In the genomic region with DNA sequence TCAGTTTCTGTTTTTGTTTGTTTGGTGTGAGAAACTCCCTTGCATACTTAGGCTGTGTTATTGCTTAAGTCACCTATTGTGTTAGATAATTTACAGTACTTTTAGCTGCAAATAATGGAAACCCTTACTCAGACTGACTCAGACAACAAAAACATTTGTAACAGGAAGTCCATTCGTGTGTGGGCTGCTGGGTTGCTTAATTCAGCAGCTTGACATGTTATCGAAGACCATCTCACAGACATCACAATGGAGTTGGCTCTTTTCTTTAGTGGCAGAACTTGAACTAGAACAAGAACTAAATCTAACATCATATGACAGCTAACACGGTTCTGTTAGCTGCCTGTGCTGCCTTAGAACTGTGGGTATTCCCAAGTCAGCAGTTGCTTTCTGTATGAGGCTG, we compare ENCODE assay signal across 12 cellular contexts. TPM values are rescaled to one million over a fixed set of nuclear protein-coding genes. Genes with fewer than 3 reads are reported as not detected.
DNase-seq lines count a peak whose midpoint lies in the region; ATAC-seq and TF ChIP-seq lines count a peak whose summit lies in the region.
"Had no signal": no experiment of that assay in that cellular context is flagged by ENCODE, and none has a peak within 500 bp of the region (broad histone marks: within the 10 kb centered on the region; RNA-seq: fewer than 3 reads in every experiment).

No MANE protein-coding gene starts in this region.

- no peaks in the 10 kb centered on the region for H3K4me1 Mint-ChIP-seq in T-cell
- H3K4me1 Mint-ChIP-seq: stimulated activated memory B cell treated with anti-CD40 and anti-IgM and Interleukin-4, amounts not matched to agents 10 μg/mL and 1 μg/mL and 100 μg/mL, for 72 hours had no signal

- H3K4me3 ChIP-seq in choroid plexus epithelial cell (ENCODE audit: low read depth, low read length) = no peak overlapping the region
- H3K4me3 ChIP-seq in prostate gland = no peak overlapping the region
- H3K4me3 ChIP-seq: adrenal gland, HAP-1 had no signal

- ATAC-seq in HG02870 (IDR thresholded peaks at IDR 0.05; ENCODE audit: unreplicated experiment) = no peak
- ATAC-seq in T-cell (replicated peaks in 1 of 4) = no peak
- ATAC-seq: stimulated activated memory B cell treated with anti-CD40 and anti-IgM and Interleukin-4, amounts not matched to agents 10 μg/mL and 1 μg/mL and 100 μg/mL, for 72 hours had no signal

- H3K9me3 ChIP-seq in prostate gland = no peaks in the 10 kb centered on the region
- H3K9me3 ChIP-seq: adrenal gland, HAP-1 had no signal

- WGBS in prostate gland = 27% methylated on average over 3 of the region's 3 CpGs

- no peaks in the 10 kb centered on the region for H3K4me1 ChIP-seq in prostate gland (replicated peaks)
- H3K4me1 ChIP-seq: adrenal gland, HAP-1 had no signal

- H3K9me3 Mint-ChIP-seq in T-cell = peaks cover 0 to 4% (median 0%) of the 10 kb centered on the region in 3 donors
- H3K9me3 Mint-ChIP-seq: stimulated activated memory B cell treated with anti-CD40 and anti-IgM and Interleukin-4, amounts not matched to agents 10 μg/mL and 1 μg/mL and 100 μg/mL, for 72 hours had no signal

- no peak overlapping the region for H3K27ac Mint-ChIP-seq in T-cell
- H3K27ac Mint-ChIP-seq: stimulated activated memory B cell treated with anti-CD40 and anti-IgM and Interleukin-4, amounts not matched to agents 10 μg/mL and 1 μg/mL and 100 μg/mL, for 72 hours had no signal

- H3K27me3 Mint-ChIP-seq in T-cell = peaks cover 5 to 14% of the 10 kb centered on the region in 2 donors
- H3K27me3 Mint-ChIP-seq: stimulated activated memory B cell treated with anti-CD40 and anti-IgM and Interleukin-4, amounts not matched to agents 10 μg/mL and 1 μg/mL and 100 μg/mL, for 72 hours had no signal

- H3K27me3 ChIP-seq in prostate gland (replicated peaks; ENCODE audit: insufficient read depth) = no peaks in the 10 kb centered on the region

- POLR2A ChIA-PET in T-cell (lab: Charles Lee) = no interaction called here

- no peaks in the 10 kb centered on the region for H3K36me3 Mint-ChIP-seq in T-cell
- H3K36me3 Mint-ChIP-seq: stimulated activated memory B cell treated with anti-CD40 and anti-IgM and Interleukin-4, amounts not matched to agents 10 μg/mL and 1 μg/mL and 100 μg/mL, for 72 hours had no signal

- no peak overlapping the region for H3K4me3 Mint-ChIP-seq in T-cell
- H3K4me3 Mint-ChIP-seq: stimulated activated memory B cell treated with anti-CD40 and anti-IgM and Interleukin-4, amounts not matched to agents 10 μg/mL and 1 μg/mL and 100 μg/mL, for 72 hours had no signal

- DNase-seq in GM03348 (ENCODE audit: low spot score) (peak; percentile 51), NOMO-1 treated with dmso at 0.1 percent for 144 hours (lab: John Stamatoyannopoulos, UW; ENCODE audit: unreplicated experiment) (peak; percentile 27), choroid plexus epithelial cell (ENCODE audit: low read depth) (peak; percentile 85), non-pigmented ciliary epithelial cell (ENCODE audit: low read depth) (peak; percentile 59), prostate gland (ENCODE audit: low spot score) (no peak), NCI-H1417 treated with DMSO at 0.1 percent for 48 hours (lab: John Stamatoyannopoulos, UW) (no peak), T-cell (no peak)
- DNase-seq: NCI-H1436 treated with DMSO at 0.1 percent for 48 hours had no signal

- CTCF ChIA-PET in T-cell (lab: Charles Lee) = no interaction called here

- intact Hi-C loops in prostate gland (cut with DNase I) = no loop called here

- TF ChIP-seq CTCF in choroid plexus epithelial cell (conservative IDR thresholded peaks at IDR 0.05; ENCODE audit: low read depth, low read length) (no peak), prostate gland (IDR thresholded peaks at IDR 0.05) (no peak)

- no peak overlapping the region for H3K27ac ChIP-seq in prostate gland

- TF ChIP-seq POLR2A in prostate gland (IDR thresholded peaks at IDR 0.05) = no peak

- H3K36me3 ChIP-seq in prostate gland = no peaks in the 10 kb centered on the region
- H3K36me3 ChIP-seq: adrenal gland, HAP-1 had no signal

RNA-seq across cellular contexts. Expression of a gene that starts 9.9 kb away (rescaled TPM):
- total RNA-seq in prostate gland (10 to 100 TPM; 11.2 to 46.1 TPM), T-cell (under 1 TPM in 3 of 5 donors, not detected in 2; 0.16 to 0.58 (median 0.30) TPM)

Comparison
In these comparisons a context has a peak if more than half of its experiments do, and no peak if none do; other contexts are left out.
1. DNase-seq: peak in GM03348 (single experiment), NOMO-1 treated with dmso at 0.1 percent for 144 hours (single experiment), choroid plexus epithelial cell (single experiment) and non-pigmented ciliary epithelial cell (single experiment); none in prostate gland (single experiment), NCI-H1417 treated with DMSO at 0.1 percent for 48 hours (single experiment) and T-cell (0 of 34).
2. RNA of a gene that starts 9.9 kb away (total RNA-seq): 11.2 to 46.1 TPM in prostate gland; 0.16 to 0.58 TPM in T-cell; every median in the first group is over 4 times any median in the second.